In the genomic region with DNA sequence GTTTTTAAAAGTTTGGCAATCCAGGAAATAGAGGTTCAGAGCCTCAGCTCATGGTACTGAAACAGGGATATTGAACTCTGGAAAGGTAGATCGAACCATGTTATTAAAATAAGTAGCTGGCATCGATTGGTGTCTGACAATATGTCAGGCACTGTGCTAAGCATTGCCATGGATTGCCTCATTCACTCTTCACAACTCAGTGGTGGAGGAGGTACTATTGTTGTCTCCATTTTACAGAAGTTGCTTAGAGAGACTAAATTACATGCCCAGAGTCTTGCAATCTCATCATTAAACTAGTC, we compare ENCODE assay signal across 1 cellular context.
TF ChIP-seq lines count a peak whose summit lies in the region.

No MANE protein-coding gene starts in this region.

TF ChIP-seq in K562, 482 proteins besides CTCF, POLR2A, EP300 and RAD21 (continued from another document and continues in another):
- TF ChIP-seq NR0B1 (IDR thresholded peaks at IDR 0.05; ENCODE audit: partially characterized antibody) (no peak), THAP7 (CRISPR knock-in tag; IDR thresholded peaks at IDR 0.05) (no peak), NR2C2 (CRISPR knock-in tag; IDR thresholded peaks at IDR 0.05) (no peak), NR2C2 (tag; IDR thresholded peaks at IDR 0.05) (peak; percentile 59; the same call in 1 of the 2 replicates), HIVEP1 (CRISPR knock-in tag; IDR thresholded peaks at IDR 0.05) (no peak), FOXK1 (CRISPR knock-in tag; IDR thresholded peaks at IDR 0.05; ENCODE audit: borderline replicate concordance) (no peak), HDAC2 (IDR thresholded peaks at IDR 0.05) (no peak), FOXP1 (CRISPR knock-in tag; IDR thresholded peaks at IDR 0.05) (no peak), SLC30A9 (CRISPR knock-in tag; IDR thresholded peaks at IDR 0.05) (no peak), ZBTB8A (IDR thresholded peaks at IDR 0.05; ENCODE audit: partially characterized antibody) (no peak), DNMT1 (IDR thresholded peaks at IDR 0.05) (no peak), BMI1 (IDR thresholded peaks at IDR 0.05; ENCODE audit: low read length) (no peak), EHMT2 (IDR thresholded peaks at IDR 0.05) (no peak), SAP30 (IDR thresholded peaks at IDR 0.05; ENCODE audit: borderline replicate concordance, insufficient read depth, low read depth, low read length, poor library complexity, severe bottlenecking) (no peak), IFI16 (CRISPR knock-in tag; IDR thresholded peaks at IDR 0.05) (no peak), HDAC8 (tag; IDR thresholded peaks at IDR 0.05) (0 out of 2 replicates have a peak, but pooled peaks have one; percentile 53), HINFP (tag; conservative IDR thresholded peaks at IDR 0.05; ENCODE audit: low read depth) (peak; percentile 76; the same call in 1 of the 2 replicates), NFIX (CRISPR knock-in tag; IDR thresholded peaks at IDR 0.05; ENCODE audit: low read depth) (no peak), FOXK2 (conservative IDR thresholded peaks at IDR 0.05 in 1 of 2, IDR thresholded peaks at IDR 0.05 in 1 of 2; ENCODE audit: low read depth in 2 of 2) (no peak), CEBPZ (IDR thresholded peaks at IDR 0.05; ENCODE audit: borderline replicate concordance, low read depth, low read length) (no peak), IRF1 (CRISPR knock-in tag; IDR thresholded peaks at IDR 0.05; ENCODE audit: borderline replicate concordance) (no peak), MNT (conservative IDR thresholded peaks at IDR 0.05) (no peak), E2F3 (CRISPR knock-in tag; IDR thresholded peaks at IDR 0.05) (no peak), ZNF609 (CRISPR knock-in tag; IDR thresholded peaks at IDR 0.05; ENCODE audit: borderline replicate concordance) (no peak), ATF3 (IDR thresholded peaks at IDR 0.05) (peak; percentile 62), ATF3 (CRISPR knock-in tag; conservative IDR thresholded peaks at IDR 0.05) (no peak), CBX3 (IDR thresholded peaks at IDR 0.05; ENCODE audit: borderline replicate concordance in 1 of 2, low read length in 2 of 2) (no peak), ZNF76 (CRISPR knock-in tag; IDR thresholded peaks at IDR 0.05; ENCODE audit: borderline replicate concordance) (no peak), ZFP36 (IDR thresholded peaks at IDR 0.05; ENCODE audit: low read depth, low read length, partially characterized antibody) (no peak), FOSL1 (tag; conservative IDR thresholded peaks at IDR 0.05) (no peak)
- TF ChIP-seq, protein P1, sequence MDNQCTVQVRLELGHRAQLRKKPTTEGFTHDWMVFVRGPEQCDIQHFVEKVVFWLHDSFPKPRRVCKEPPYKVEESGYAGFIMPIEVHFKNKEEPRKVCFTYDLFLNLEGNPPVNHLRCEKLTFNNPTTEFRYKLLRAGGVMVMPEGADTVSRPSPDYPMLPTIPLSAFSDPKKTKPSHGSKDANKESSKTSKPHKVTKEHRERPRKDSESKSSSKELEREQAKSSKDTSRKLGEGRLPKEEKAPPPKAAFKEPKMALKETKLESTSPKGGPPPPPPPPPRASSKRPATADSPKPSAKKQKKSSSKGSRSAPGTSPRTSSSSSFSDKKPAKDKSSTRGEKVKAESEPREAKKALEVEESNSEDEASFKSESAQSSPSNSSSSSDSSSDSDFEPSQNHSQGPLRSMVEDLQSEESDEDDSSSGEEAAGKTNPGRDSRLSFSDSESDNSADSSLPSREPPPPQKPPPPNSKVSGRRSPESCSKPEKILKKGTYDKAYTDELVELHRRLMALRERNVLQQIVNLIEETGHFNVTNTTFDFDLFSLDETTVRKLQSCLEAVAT (IDR thresholded peaks at IDR 0.05), result no peak
- TF ChIP-seq, protein P2, sequence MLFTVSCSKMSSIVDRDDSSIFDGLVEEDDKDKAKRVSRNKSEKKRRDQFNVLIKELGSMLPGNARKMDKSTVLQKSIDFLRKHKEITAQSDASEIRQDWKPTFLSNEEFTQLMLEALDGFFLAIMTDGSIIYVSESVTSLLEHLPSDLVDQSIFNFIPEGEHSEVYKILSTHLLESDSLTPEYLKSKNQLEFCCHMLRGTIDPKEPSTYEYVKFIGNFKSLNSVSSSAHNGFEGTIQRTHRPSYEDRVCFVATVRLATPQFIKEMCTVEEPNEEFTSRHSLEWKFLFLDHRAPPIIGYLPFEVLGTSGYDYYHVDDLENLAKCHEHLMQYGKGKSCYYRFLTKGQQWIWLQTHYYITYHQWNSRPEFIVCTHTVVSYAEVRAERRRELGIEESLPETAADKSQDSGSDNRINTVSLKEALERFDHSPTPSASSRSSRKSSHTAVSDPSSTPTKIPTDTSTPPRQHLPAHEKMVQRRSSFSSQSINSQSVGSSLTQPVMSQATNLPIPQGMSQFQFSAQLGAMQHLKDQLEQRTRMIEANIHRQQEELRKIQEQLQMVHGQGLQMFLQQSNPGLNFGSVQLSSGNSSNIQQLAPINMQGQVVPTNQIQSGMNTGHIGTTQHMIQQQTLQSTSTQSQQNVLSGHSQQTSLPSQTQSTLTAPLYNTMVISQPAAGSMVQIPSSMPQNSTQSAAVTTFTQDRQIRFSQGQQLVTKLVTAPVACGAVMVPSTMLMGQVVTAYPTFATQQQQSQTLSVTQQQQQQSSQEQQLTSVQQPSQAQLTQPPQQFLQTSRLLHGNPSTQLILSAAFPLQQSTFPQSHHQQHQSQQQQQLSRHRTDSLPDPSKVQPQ (CRISPR knock-in tag; IDR thresholded peaks at IDR 0.05; ENCODE audit: borderline replicate concordance), result no peak
- TF ChIP-seq, protein P3, sequence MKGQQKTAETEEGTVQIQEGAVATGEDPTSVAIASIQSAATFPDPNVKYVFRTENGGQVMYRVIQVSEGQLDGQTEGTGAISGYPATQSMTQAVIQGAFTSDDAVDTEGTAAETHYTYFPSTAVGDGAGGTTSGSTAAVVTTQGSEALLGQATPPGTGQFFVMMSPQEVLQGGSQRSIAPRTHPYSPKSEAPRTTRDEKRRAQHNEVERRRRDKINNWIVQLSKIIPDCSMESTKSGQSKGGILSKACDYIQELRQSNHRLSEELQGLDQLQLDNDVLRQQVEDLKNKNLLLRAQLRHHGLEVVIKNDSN (CRISPR knock-in tag; IDR thresholded peaks at IDR 0.05), result no peak
- TF ChIP-seq, protein P4, sequence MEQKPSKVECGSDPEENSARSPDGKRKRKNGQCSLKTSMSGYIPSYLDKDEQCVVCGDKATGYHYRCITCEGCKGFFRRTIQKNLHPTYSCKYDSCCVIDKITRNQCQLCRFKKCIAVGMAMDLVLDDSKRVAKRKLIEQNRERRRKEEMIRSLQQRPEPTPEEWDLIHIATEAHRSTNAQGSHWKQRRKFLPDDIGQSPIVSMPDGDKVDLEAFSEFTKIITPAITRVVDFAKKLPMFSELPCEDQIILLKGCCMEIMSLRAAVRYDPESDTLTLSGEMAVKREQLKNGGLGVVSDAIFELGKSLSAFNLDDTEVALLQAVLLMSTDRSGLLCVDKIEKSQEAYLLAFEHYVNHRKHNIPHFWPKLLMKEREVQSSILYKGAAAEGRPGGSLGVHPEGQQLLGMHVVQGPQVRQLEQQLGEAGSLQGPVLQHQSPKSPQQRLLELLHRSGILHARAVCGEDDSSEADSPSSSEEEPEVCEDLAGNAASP (IDR thresholded peaks at IDR 0.05), result no peak
